In the genomic region with DNA sequence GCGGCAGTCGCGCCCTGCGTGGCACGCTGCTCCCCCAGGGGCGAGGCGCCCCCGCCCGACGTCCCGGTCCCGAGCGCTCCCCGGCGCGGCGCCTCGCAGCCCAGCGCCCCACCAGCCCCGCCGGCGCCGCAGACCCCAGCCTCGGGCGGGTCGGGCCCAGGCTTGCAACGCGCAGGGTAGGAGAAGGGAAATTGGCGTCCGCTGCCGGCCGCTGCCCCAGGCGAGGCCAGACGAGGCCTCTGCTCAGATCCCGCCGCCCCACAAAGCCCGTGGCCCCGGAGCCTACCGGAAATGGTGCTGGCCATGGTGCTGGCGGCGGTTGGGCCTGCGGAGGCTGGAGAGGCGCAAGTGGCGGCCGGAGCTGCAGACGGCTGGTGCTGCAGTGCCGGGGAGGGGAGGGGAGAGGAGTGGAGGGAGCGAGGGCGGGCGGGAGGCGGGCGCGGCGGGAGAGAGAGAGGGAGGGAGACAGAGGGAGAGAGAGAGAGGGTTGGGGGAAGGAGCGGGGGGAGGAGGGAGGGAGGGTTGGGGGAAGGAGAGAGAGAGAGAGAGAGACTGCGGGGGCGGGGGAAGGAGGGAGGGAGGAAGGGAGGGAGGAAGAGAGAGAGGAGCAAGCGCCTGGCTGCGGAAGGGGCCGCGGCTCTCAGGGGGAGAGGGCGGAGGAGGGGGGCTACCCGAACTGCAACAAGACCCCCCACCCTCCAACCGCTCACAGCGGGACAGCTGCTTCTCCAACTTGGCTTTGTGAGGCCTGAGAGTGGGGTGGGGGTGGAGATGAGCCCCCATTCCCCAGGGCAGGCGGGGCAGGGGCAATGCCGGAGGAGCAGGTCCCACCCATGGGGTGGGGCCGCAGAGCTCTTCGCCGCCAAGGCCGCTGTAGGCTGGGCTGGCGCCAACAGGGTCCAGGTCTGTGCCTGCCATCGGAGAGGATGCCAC, we compare ENCODE assay signal across 8 cellular contexts. TPM values are rescaled to one million over a fixed set of nuclear protein-coding genes. Genes with fewer than 3 reads are reported as not detected.
DNase-seq lines count a peak whose midpoint lies in the region; ATAC-seq and TF ChIP-seq lines count a peak whose summit lies in the region.

A gene (minus strand): TSS at position 384 of the 933 bp plus-strand sequence. CDS start 79 bp downstream, at position 305.

- no peak for TF ChIP-seq CTCF in CD4-positive, alpha-beta T cell (IDR thresholded peaks at IDR 0.05)
- TF ChIP-seq CTCF in mesothelial cell of epicardium (IDR thresholded peaks at IDR 0.05; ENCODE audit: unreplicated experiment): no peak

- no peaks in the 10 kb centered on the region for H3K27me3 Mint-ChIP-seq in CD4-positive, alpha-beta T cell
- peaks cover 3% of the 10 kb centered on the region for H3K27me3 Mint-ChIP-seq in IgD-negative memory B cell
- H3K27me3 Mint-ChIP-seq in activated T-cell treated with anti-CD3 and anti-CD28 coated beads, Interleukin-2, amount 50 U/mL, for 4 hours (ENCODE audit: low read depth): no peaks in the 10 kb centered on the region
- no peaks in the 10 kb centered on the region for H3K27me3 Mint-ChIP-seq in mesothelial cell of epicardium (ENCODE audit: low read depth)

- peaks cover 14% of the 10 kb centered on the region for H3K36me3 Mint-ChIP-seq in CD4-positive, alpha-beta T cell (ENCODE audit: low read depth)
- H3K36me3 Mint-ChIP-seq in IgD-negative memory B cell (no peaks in the 10 kb centered on the region), mesothelial cell of epicardium (no peaks in the 10 kb centered on the region)
- no peaks in the 10 kb centered on the region for H3K36me3 Mint-ChIP-seq in activated T-cell treated with anti-CD3 and anti-CD28 coated beads, Interleukin-2, amount 50 U/mL, for 4 hours (ENCODE audit: insufficient read depth)

- CTCF ChIA-PET in CD4-positive, alpha-beta T cell (lab: Charles Lee): interaction anchor here (0.7 kb wide), 1 partner anchor 11 kb away, joined by 4 read pairs; no protein-coding TSS in a partner anchor

- peak; percentile 39 for ATAC-seq in CD4-positive, alpha-beta T cell (ENCODE audit: poor library complexity)
- ATAC-seq in activated T-cell treated with anti-CD3 and anti-CD28 coated beads, Interleukin-2, amount 50 U/mL, for 4 hours: peak; percentile 50 to 53
- ATAC-seq in GM18498 (IDR thresholded peaks at IDR 0.05; ENCODE audit: unreplicated experiment): no peak

- H3K27me3 ChIP-seq in CD4-positive, alpha-beta T cell (ENCODE audit: control insufficient read depth, insufficient read depth, low read length): no peaks in the 10 kb centered on the region

- peak within 1 kb of the TSS; percentile 81 for H3K27ac Mint-ChIP-seq in CD4-positive, alpha-beta T cell
- H3K27ac Mint-ChIP-seq in IgD-negative memory B cell: peak within 1 kb of the TSS in 1 of 3 donors; percentile 73
- H3K27ac Mint-ChIP-seq in mesothelial cell of epicardium: peak within 1 kb of the TSS; percentile 84

- H3K4me1 Mint-ChIP-seq in CD4-positive, alpha-beta T cell (ENCODE audit: low read depth): peaks cover 27% of the 10 kb centered on the region
- peaks cover 4 to 9% (median 8%) of the 10 kb centered on the region in 3 donors for H3K4me1 Mint-ChIP-seq in IgD-negative memory B cell
- peaks cover 27% of the 10 kb centered on the region for H3K4me1 Mint-ChIP-seq in activated T-cell treated with anti-CD3 and anti-CD28 coated beads, Interleukin-2, amount 50 U/mL, for 4 hours (ENCODE audit: low read depth)
- peaks cover 16% of the 10 kb centered on the region for H3K4me1 Mint-ChIP-seq in mesothelial cell of epicardium

- intact Hi-C loops in CD4-positive, alpha-beta T cell (cut with DNase I, micrococcal nuclease): loop anchor here (5.0 to 10.0 kb wide), 4 partner anchors 81 to 411 kb away; a partner anchor contains a TSS

- no peak for TF ChIP-seq POLR2A in erythroblast (IDR thresholded peaks at IDR 0.05; ENCODE audit: low read length)

- DNase-seq in CD4-positive, alpha-beta T cell: peak in 9 of 10 experiments; percentile 46 to 71 (median 63)
- DNase-seq in OCI-M1 (lab: John Stamatoyannopoulos, UW) (peak; percentile 94), erythroblast (lab: John Stamatoyannopoulos, UW) (peak; percentile 83 to 88), mesothelial cell of epicardium (ENCODE audit: low spot score in 2 of 2, unreplicated experiment in 2 of 2) (peak; percentile 89 to 91)
- peak; percentile 57 for DNase-seq in activated T-cell treated with anti-CD3 and anti-CD28 coated beads, Interleukin-2, amount 50 U/mL, for 4 hours
- peak; percentile 43 for DNase-seq in stimulated activated CD8-positive, alpha-beta memory T cell treated with anti-CD3 and anti-CD28 coated beads, Interleukin-12 subunit alpha, Interleukin-12 subunit beta, amount 100 ng/mL, for 4 hours (ENCODE audit: low read depth)

- no peaks in the 10 kb centered on the region for H3K9me3 ChIP-seq in CD4-positive, alpha-beta T cell (ENCODE audit: control insufficient read depth, low read length)

- H3K9me3 Mint-ChIP-seq in CD4-positive, alpha-beta T cell: no peaks in the 10 kb centered on the region
- no peaks in the 10 kb centered on the region for H3K9me3 Mint-ChIP-seq in IgD-negative memory B cell
- H3K9me3 Mint-ChIP-seq in activated T-cell treated with anti-CD3 and anti-CD28 coated beads, Interleukin-2, amount 50 U/mL, for 4 hours: no peaks in the 10 kb centered on the region
- no peaks in the 10 kb centered on the region for H3K9me3 Mint-ChIP-seq in mesothelial cell of epicardium

- H3K4me3 Mint-ChIP-seq in CD4-positive, alpha-beta T cell: peak within 1 kb of the TSS; percentile 97
- peak within 1 kb of the TSS; percentile 51 to 59 (median 54) for H3K4me3 Mint-ChIP-seq in IgD-negative memory B cell
- H3K4me3 Mint-ChIP-seq in activated T-cell treated with anti-CD3 and anti-CD28 coated beads, Interleukin-2, amount 50 U/mL, for 4 hours: peak within 1 kb of the TSS; percentile 77
- peak within 1 kb of the TSS; percentile 74 for H3K4me3 Mint-ChIP-seq in mesothelial cell of epicardium

- H3K27ac ChIP-seq in CD4-positive, alpha-beta T cell (ENCODE audit: low read depth, low read length): peak within 1 kb of the TSS; percentile 56

- POLR2A ChIA-PET in CD4-positive, alpha-beta T cell (lab: Charles Lee): interaction anchor here (1.0 to 3.0 kb wide), 7 partner anchors 12 to 97 kb away, joined by 3 to 14 read pairs (median 5); a partner anchor contains a TSS

RNA-seq across cellular contexts. Expression of the gene that starts here (rescaled TPM):
- total RNA-seq in CD4-positive, alpha-beta T cell: 100 to 1,000 TPM; 122 to 127 TPM
- polyA plus RNA-seq in IgD-negative memory B cell: 2.7 TPM
- total RNA-seq in activated T-cell treated with anti-CD3 and anti-CD28 coated beads, Interleukin-2, amount 50 U/mL, for 4 hours: 10 to 100 TPM; 11.4 to 16.2 (median 12.4) TPM
- 29.9 to 34.1 TPM (median 32.1 TPM) in 3 replicates for total RNA-seq in mesothelial cell of epicardium

Comparison
In these comparisons a context has a peak if more than half of its experiments do, and no peak if none do; other contexts are left out.
1. DNase-seq: peak in every context shown above with its lines; median percentile 94 in OCI-M1; 90 in mesothelial cell of epicardium; 86 in erythroblast; 63 in CD4-positive, alpha-beta T cell; 57 in activated T-cell treated with anti-CD3 and anti-CD28 coated beads, Interleukin-2, amount 50 U/mL, for 4 hours; 43 in stimulated activated CD8-positive, alpha-beta memory T cell treated with anti-CD3 and anti-CD28 coated beads, Interleukin-12 subunit alpha, Interleukin-12 subunit beta, amount 100 ng/mL, for 4 hours.